In genomic region chr20:7996898-7997297, GRCh38 we compare ENCODE assay signal across 1 cellular context.
TF ChIP-seq lines count a peak whose summit lies in the region.

No MANE protein-coding gene starts in this region.

TF ChIP-seq in GM12878, 131 proteins besides CTCF, POLR2A, EP300 and RAD21:
- TF ChIP-seq, protein P1, sequence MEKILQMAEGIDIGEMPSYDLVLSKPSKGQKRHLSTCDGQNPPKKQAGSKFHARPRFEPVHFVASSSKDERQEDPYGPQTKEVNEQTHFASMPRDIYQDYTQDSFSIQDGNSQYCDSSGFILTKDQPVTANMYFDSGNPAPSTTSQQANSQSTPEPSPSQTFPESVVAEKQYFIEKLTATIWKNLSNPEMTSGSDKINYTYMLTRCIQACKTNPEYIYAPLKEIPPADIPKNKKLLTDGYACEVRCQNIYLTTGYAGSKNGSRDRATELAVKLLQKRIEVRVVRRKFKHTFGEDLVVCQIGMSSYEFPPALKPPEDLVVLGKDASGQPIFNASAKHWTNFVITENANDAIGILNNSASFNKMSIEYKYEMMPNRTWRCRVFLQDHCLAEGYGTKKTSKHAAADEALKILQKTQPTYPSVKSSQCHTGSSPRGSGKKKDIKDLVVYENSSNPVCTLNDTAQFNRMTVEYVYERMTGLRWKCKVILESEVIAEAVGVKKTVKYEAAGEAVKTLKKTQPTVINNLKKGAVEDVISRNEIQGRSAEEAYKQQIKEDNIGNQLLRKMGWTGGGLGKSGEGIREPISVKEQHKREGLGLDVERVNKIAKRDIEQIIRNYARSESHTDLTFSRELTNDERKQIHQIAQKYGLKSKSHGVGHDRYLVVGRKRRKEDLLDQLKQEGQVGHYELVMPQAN (conservative IDR thresholded peaks at IDR 0.05), result no peak
- TF ChIP-seq SMAD5 (IDR thresholded peaks at IDR 0.05; ENCODE audit: low read depth) (no peak), GABPA (IDR thresholded peaks at IDR 0.05; ENCODE audit: low read depth) (no peak), CBX3 (IDR thresholded peaks at IDR 0.05; ENCODE audit: borderline replicate concordance, low read depth) (no peak), MTA3 (IDR thresholded peaks at IDR 0.05; ENCODE audit: borderline replicate concordance, low read length) (no peak), SIN3A (IDR thresholded peaks at IDR 0.05; ENCODE audit: low read depth, low read length) (no peak), CHD1 (IDR thresholded peaks at IDR 0.05; ENCODE audit: low read depth, low read length) (no peak), ATF3 (IDR thresholded peaks at IDR 0.05; ENCODE audit: borderline replicate concordance, extremely low read depth, low read depth, low read length) (no peak), CUX1 (IDR thresholded peaks at IDR 0.05; ENCODE audit: insufficient replicate concordance, low read depth, low read length) (no peak), NFIC (IDR thresholded peaks at IDR 0.05; ENCODE audit: low read depth, low read length) (no peak), HSF1 (IDR thresholded peaks at IDR 0.05; ENCODE audit: low read depth, low read length) (no peak), SMC3 (IDR thresholded peaks at IDR 0.05; ENCODE audit: borderline replicate concordance, low read length) (no peak), FOXK2 (IDR thresholded peaks at IDR 0.05) (no peak)
- TF ChIP-seq, protein P2, sequence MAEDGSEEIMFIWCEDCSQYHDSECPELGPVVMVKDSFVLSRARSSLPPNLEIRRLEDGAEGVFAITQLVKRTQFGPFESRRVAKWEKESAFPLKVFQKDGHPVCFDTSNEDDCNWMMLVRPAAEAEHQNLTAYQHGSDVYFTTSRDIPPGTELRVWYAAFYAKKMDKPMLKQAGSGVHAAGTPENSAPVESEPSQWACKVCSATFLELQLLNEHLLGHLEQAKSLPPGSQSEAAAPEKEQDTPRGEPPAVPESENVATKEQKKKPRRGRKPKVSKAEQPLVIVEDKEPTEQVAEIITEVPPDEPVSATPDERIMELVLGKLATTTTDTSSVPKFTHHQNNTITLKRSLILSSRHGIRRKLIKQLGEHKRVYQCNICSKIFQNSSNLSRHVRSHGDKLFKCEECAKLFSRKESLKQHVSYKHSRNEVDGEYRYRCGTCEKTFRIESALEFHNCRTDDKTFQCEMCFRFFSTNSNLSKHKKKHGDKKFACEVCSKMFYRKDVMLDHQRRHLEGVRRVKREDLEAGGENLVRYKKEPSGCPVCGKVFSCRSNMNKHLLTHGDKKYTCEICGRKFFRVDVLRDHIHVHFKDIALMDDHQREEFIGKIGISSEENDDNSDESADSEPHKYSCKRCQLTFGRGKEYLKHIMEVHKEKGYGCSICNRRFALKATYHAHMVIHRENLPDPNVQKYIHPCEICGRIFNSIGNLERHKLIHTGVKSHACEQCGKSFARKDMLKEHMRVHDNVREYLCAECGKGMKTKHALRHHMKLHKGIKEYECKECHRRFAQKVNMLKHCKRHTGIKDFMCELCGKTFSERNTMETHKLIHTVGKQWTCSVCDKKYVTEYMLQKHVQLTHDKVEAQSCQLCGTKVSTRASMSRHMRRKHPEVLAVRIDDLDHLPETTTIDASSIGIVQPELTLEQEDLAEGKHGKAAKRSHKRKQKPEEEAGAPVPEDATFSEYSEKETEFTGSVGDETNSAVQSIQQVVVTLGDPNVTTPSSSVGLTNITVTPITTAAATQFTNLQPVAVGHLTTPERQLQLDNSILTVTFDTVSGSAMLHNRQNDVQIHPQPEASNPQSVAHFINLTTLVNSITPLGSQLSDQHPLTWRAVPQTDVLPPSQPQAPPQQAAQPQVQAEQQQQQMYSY (CRISPR knock-in tag; IDR thresholded peaks at IDR 0.05), result no peak
- TF ChIP-seq, protein P3, sequence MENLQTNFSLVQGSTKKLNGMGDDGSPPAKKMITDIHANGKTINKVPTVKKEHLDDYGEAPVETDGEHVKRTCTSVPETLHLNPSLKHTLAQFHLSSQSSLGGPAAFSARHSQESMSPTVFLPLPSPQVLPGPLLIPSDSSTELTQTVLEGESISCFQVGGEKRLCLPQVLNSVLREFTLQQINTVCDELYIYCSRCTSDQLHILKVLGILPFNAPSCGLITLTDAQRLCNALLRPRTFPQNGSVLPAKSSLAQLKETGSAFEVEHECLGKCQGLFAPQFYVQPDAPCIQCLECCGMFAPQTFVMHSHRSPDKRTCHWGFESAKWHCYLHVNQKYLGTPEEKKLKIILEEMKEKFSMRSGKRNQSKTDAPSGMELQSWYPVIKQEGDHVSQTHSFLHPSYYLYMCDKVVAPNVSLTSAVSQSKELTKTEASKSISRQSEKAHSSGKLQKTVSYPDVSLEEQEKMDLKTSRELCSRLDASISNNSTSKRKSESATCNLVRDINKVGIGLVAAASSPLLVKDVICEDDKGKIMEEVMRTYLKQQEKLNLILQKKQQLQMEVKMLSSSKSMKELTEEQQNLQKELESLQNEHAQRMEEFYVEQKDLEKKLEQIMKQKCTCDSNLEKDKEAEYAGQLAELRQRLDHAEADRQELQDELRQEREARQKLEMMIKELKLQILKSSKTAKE (IDR thresholded peaks at IDR 0.05; ENCODE audit: low read depth, poor library complexity, severe bottlenecking), result no peak
TF ChIP-seq in GM12878: peak in this region for 0.
